In the genomic region with DNA sequence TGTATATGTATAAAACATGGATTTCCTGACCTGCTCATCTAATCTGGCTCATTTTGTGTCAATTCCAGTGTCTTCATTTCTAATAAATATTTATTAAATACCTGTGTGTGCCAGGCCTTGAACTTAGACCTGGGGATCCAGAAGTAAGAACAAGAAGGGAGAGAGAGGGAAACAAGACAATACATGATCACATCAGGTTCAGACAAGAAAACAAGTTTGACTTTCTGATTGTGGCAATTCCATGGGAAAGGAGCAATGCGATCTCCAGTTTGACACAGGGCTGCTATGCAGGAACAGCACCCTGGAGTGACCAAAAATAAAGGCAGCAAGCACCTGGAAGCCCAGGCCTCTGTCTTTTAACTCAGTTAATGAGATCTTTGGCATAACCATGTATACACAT, we compare ENCODE assay signal across 39 cellular contexts.
"Had no signal": no experiment of that assay in that cellular context is flagged by ENCODE, and none has a peak within 500 bp of the region (broad histone marks: within the 10 kb centered on the region; RNA-seq: fewer than 3 reads in every experiment).

No MANE protein-coding gene starts in this region.

- H3K4me3 Mint-ChIP-seq: activated B cell treated with CpG ODN at 0.5 μM for 24 hours; activated CD4-positive, alpha-beta memory T cell treated with anti-CD3 and anti-CD28 coated beads for 36 hours; activated CD8-positive, alpha-beta T cell treated with anti-CD3 and anti-CD28 coated beads for 36 hours; activated naive CD4-positive, alpha-beta T cell treated with anti-CD3 and anti-CD28 coated beads for 36 hours; activated naive CD8-positive, alpha-beta T cell treated with anti-CD3 and anti-CD28 coated beads for 36 hours; activated T-cell treated with anti-CD3 and anti-CD28 coated beads, Interleukin-2, amount 50 U/mL, for 4 hours; activated T-cell treated with anti-CD3 and anti-CD28 coated beads, Interleukin-2, amount 50 U/mL, for 72 hours; activated T-helper 1 cell treated with anti-CD3 and anti-CD28 coated beads, Interleukin-12 subunit alpha, Interleukin-12 subunit beta, Interleukin-2, Interleukin-4 antibody, amounts not matched to agents 30 ng/mL and 10 ng/mL and 1 ng/mL, durations not matched to agents 14 hours and 24 hours and 36 hours; activated T-helper 17 cell treated with anti-CD3 and anti-CD28 coated beads, Interleukin-2, amount 50 U/mL, for 72 hours; central memory CD8-positive, alpha-beta T cell; T-helper 1 cell treated with Interleukin-12 subunit alpha and Interleukin-12 subunit beta and Interleukin-4 antibody, amounts not matched to agents 30 μg/mL and 1 μg/mL, for 36 hours; T-helper 2 cell treated with Interferon-gamma antibody and Interleukin-4, amounts not matched to agents 5 μg/mL and 100 μg/mL, for 36 hours had no signal

- H3K4me1 ChIP-seq: body of pancreas, breast epithelium had no signal

- H3K36me3 Mint-ChIP-seq: activated CD4-positive, alpha-beta memory T cell treated with anti-CD3 and anti-CD28 coated beads for 36 hours; activated naive CD4-positive, alpha-beta T cell treated with anti-CD3 and anti-CD28 coated beads, Interleukin-2, amount 50 U/mL, for 72 hours; activated naive CD8-positive, alpha-beta T cell treated with anti-CD3 and anti-CD28 coated beads for 36 hours had no signal

- H3K9me3 Mint-ChIP-seq: activated B cell treated with CpG ODN at 0.5 μM for 24 hours; activated CD4-positive, alpha-beta memory T cell treated with anti-CD3 and anti-CD28 coated beads for 36 hours; activated CD8-positive, alpha-beta T cell treated with anti-CD3 and anti-CD28 coated beads for 36 hours; activated naive CD4-positive, alpha-beta T cell treated with anti-CD3 and anti-CD28 coated beads for 36 hours; activated naive CD4-positive, alpha-beta T cell treated with anti-CD3 and anti-CD28 coated beads, Interleukin-2, amount 50 U/mL, for 72 hours; activated naive CD8-positive, alpha-beta T cell treated with anti-CD3 and anti-CD28 coated beads for 36 hours; activated T-cell treated with anti-CD3 and anti-CD28 coated beads, Interleukin-2, amount 50 U/mL, for 4 hours; activated T-cell treated with anti-CD3 and anti-CD28 coated beads, Interleukin-2, amount 50 U/mL, for 72 hours; activated T-helper 1 cell treated with anti-CD3 and anti-CD28 coated beads, Interleukin-12 subunit alpha, Interleukin-12 subunit beta, Interleukin-2, Interleukin-4 antibody, amounts not matched to agents 30 ng/mL and 10 ng/mL and 1 ng/mL, durations not matched to agents 14 hours and 24 hours and 36 hours; activated T-helper 17 cell treated with anti-CD3 and anti-CD28 coated beads, Interleukin-2, amount 50 U/mL, for 72 hours; central memory CD8-positive, alpha-beta T cell; T-helper 1 cell treated with Interleukin-12 subunit alpha and Interleukin-12 subunit beta and Interleukin-4 antibody, amounts not matched to agents 30 μg/mL and 1 μg/mL, for 36 hours; T-helper 2 cell treated with Interferon-gamma antibody and Interleukin-4, amounts not matched to agents 5 μg/mL and 100 μg/mL, for 36 hours had no signal

- H3K4me3 ChIP-seq: adrenal gland, body of pancreas, breast epithelium, cardiac muscle cell had no signal

- H3K27me3 ChIP-seq: adrenal gland, body of pancreas, brain microvascular endothelial cell, breast epithelium, cardiac muscle cell had no signal

- H3K27ac Mint-ChIP-seq: activated B cell treated with CpG ODN at 0.5 μM for 24 hours; activated CD4-positive, alpha-beta memory T cell treated with anti-CD3 and anti-CD28 coated beads for 36 hours; activated CD8-positive, alpha-beta T cell treated with anti-CD3 and anti-CD28 coated beads for 36 hours; activated naive CD4-positive, alpha-beta T cell treated with anti-CD3 and anti-CD28 coated beads for 36 hours; activated naive CD4-positive, alpha-beta T cell treated with anti-CD3 and anti-CD28 coated beads, Interleukin-2, amount 50 U/mL, for 72 hours; activated naive CD8-positive, alpha-beta T cell treated with anti-CD3 and anti-CD28 coated beads for 36 hours; activated T-cell treated with anti-CD3 and anti-CD28 coated beads, Interleukin-2, amount 50 U/mL, for 72 hours; activated T-helper 1 cell treated with anti-CD3 and anti-CD28 coated beads, Interleukin-12 subunit alpha, Interleukin-12 subunit beta, Interleukin-2, Interleukin-4 antibody, amounts not matched to agents 30 ng/mL and 10 ng/mL and 1 ng/mL, durations not matched to agents 14 hours and 24 hours and 36 hours; activated T-helper 17 cell treated with anti-CD3 and anti-CD28 coated beads, Interleukin-2, amount 50 U/mL, for 72 hours; T-helper 1 cell treated with Interleukin-12 subunit alpha and Interleukin-12 subunit beta and Interleukin-4 antibody, amounts not matched to agents 30 μg/mL and 1 μg/mL, for 36 hours; T-helper 2 cell treated with Interferon-gamma antibody and Interleukin-4, amounts not matched to agents 5 μg/mL and 100 μg/mL, for 36 hours had no signal

- H3K27ac ChIP-seq: adrenal gland, body of pancreas, brain microvascular endothelial cell, breast epithelium, cardiac muscle cell, VCaP had no signal

- H3K36me3 ChIP-seq: adrenal gland, brain microvascular endothelial cell, breast epithelium, cardiac muscle cell had no signal

- H3K4me1 Mint-ChIP-seq: activated B cell treated with CpG ODN at 0.5 μM for 24 hours; activated naive CD8-positive, alpha-beta T cell treated with anti-CD3 and anti-CD28 coated beads for 36 hours; activated T-helper 17 cell treated with anti-CD3 and anti-CD28 coated beads, Interleukin-2, amount 50 U/mL, for 72 hours; central memory CD8-positive, alpha-beta T cell had no signal

- DNase-seq: activated B cell treated with CpG ODN at 0.5 μM for 24 hours; activated CD4-positive, alpha-beta memory T cell treated with anti-CD3 and anti-CD28 coated beads for 36 hours; activated CD4-positive, alpha-beta T cell treated with anti-CD3 and anti-CD28 coated beads for 48 hours; activated CD4-positive, alpha-beta T cell treated with anti-CD3 and anti-CD28 coated beads, Interleukin-2, amount 50 U/mL, for 1 hour; activated CD4-positive, alpha-beta T cell treated with anti-CD3 and anti-CD28 coated beads, Interleukin-2, amount 50 U/mL, for 4 hours; activated CD4-positive, CD25-positive, alpha-beta regulatory T cell treated with anti-CD3 and anti-CD28 coated beads, Interleukin-2, amount 50 U/mL, for 72 hours; activated CD8-positive, alpha-beta memory T cell treated with anti-CD3 and anti-CD28 coated beads, Interleukin-2, amount 50 U/mL, for 4 hours; activated CD8-positive, alpha-beta T cell treated with anti-CD3 and anti-CD28 coated beads for 36 hours; activated effector memory CD4-positive, alpha-beta T cell treated with anti-CD3 and anti-CD28 coated beads, Interleukin-2, amount 50 U/mL, for 16 hours; activated gamma-delta T cell treated with Interleukin-2 at 50 U/mL for 16 hours; activated naive CD4-positive, alpha-beta T cell; activated naive CD4-positive, alpha-beta T cell treated with anti-CD3 and anti-CD28 coated beads for 36 hours; activated naive CD4-positive, alpha-beta T cell treated with anti-CD3 and anti-CD28 coated beads, Interleukin-2, amount 50 U/mL, for 16 hours; activated naive CD8-positive, alpha-beta T cell treated with anti-CD3 and anti-CD28 coated beads for 36 hours; activated T-cell treated with anti-CD3 and anti-CD28 coated beads for 4 hours; activated T-cell treated with anti-CD3 and anti-CD28 coated beads, Interleukin-2, amount 50 U/mL, for 1 hour; activated T-cell treated with anti-CD3 and anti-CD28 coated beads, Interleukin-2, amount 50 U/mL, for 4 hours; activated T-cell treated with anti-CD3 and anti-CD28 coated beads, Interleukin-2, amount 50 U/mL, for 72 hours; adrenal gland; amniotic stem cell; aorta; body of pancreas; brain microvascular endothelial cell; caudate nucleus; cerebellar nuclear complex; T-helper 1 cell; T-helper 2 cell; T-helper 9 cell had no signal

- FAIRE-seq: astrocyte, TTC549 had no signal

- H3K27me3 Mint-ChIP-seq: activated naive CD8-positive, alpha-beta T cell treated with anti-CD3 and anti-CD28 coated beads for 36 hours had no signal

- ATAC-seq: activated CD8-positive, alpha-beta T cell treated with anti-CD3 and anti-CD28 coated beads for 36 hours; activated naive CD4-positive, alpha-beta T cell treated with anti-CD3 and anti-CD28 coated beads, Interleukin-2, amount 50 U/mL, for 72 hours; activated T-cell treated with anti-CD3 and anti-CD28 coated beads, Interleukin-2, amount 50 U/mL, for 4 hours; activated T-cell treated with anti-CD3 and anti-CD28 coated beads, Interleukin-2, amount 50 U/mL, for 72 hours; activated T-helper 17 cell treated with anti-CD3 and anti-CD28 coated beads, Interleukin-2, amount 50 U/mL, for 72 hours; body of pancreas had no signal

- H3K9me3 ChIP-seq: adrenal gland, body of pancreas, breast epithelium had no signal
